ENCODE assay signal across 9 cellular contexts in genomic region chr7:2520808-2521146, GRCh38. TPM values are rescaled to one million over a fixed set of nuclear protein-coding genes. Genes with fewer than 3 reads are reported as not detected.
A peak's percentile ranks its signal among the peaks of the same experiment; 100 is the strongest.
DNase-seq lines count a peak whose midpoint lies in the region; ATAC-seq and TF ChIP-seq lines count a peak whose summit lies in the region.
"Had no signal": no experiment of that assay in that cellular context is flagged by ENCODE, and none has a peak within 500 bp of the region (broad histone marks: within the 10 kb centered on the region; RNA-seq: fewer than 3 reads in every experiment).

No MANE protein-coding gene starts in this region.

- H3K4me1 Mint-ChIP-seq in neural crest cell, result peaks cover 50% of the 10 kb centered on the region

- H3K27ac Mint-ChIP-seq in neural crest cell (ENCODE audit: unreplicated experiment), result peak overlapping the region; percentile 50

- H4K20me1 ChIP-seq in BLaER1, result peaks cover 59% of the 10 kb centered on the region

- peak overlapping the region; percentile 95 for H3K4me3 Mint-ChIP-seq in neural crest cell

- peak overlapping the region; percentile 80 for H3K4me3 ChIP-seq in BLaER1
- peak overlapping the region; percentile 38; the same call in 1 of the 2 replicates for H3K4me3 ChIP-seq in MG63
- H3K4me3 ChIP-seq in coronary artery, result peak overlapping the region; percentile 84

- H3K27me3 ChIP-seq in BLaER1 (no peaks in the 10 kb centered on the region), MG63 (no peaks in the 10 kb centered on the region)

- H3K4me2 ChIP-seq in BLaER1, result peak overlapping the region; percentile 100

- peaks cover 80% of the 10 kb centered on the region for H3K4me1 ChIP-seq in BLaER1

- no peak for ATAC-seq in GM21619 (IDR thresholded peaks at IDR 0.05; ENCODE audit: unreplicated experiment)
- ATAC-seq in GM18861 (IDR thresholded peaks at IDR 0.05; ENCODE audit: unreplicated experiment), result no peak

- peak overlapping the region; percentile 83 for H3K9ac ChIP-seq in BLaER1

- TF ChIP-seq CTCF in coronary artery (IDR thresholded peaks at IDR 0.05), result no peak
- TF ChIP-seq CTCF in neural crest cell (conservative IDR thresholded peaks at IDR 0.05), result no peak

- H3K36me3 ChIP-seq in BLaER1 (peaks cover 9% of the 10 kb centered on the region), MG63 (no peaks in the 10 kb centered on the region)

- H3K27me3 Mint-ChIP-seq in neural crest cell (ENCODE audit: low read depth), result peaks cover 9% of the 10 kb centered on the region

- DNase-seq in MG63, result no peak
- DNase-seq in coronary artery (ENCODE audit: low spot score), result no peak
- DNase-seq in neural crest cell (ENCODE audit: low read depth, low spot score), result no peak
- DNase-seq in DMS 273 (lab: John Stamatoyannopoulos, UW; ENCODE audit: unreplicated experiment), result no peak
- DNase-seq in mesenteric fat pad (ENCODE audit: low spot score), result no peak

- H3K36me3 Mint-ChIP-seq in neural crest cell (ENCODE audit: low read depth), result no peaks in the 10 kb centered on the region

- H3K9me3 ChIP-seq in BLaER1 (no peaks in the 10 kb centered on the region), MG63 (no peaks in the 10 kb centered on the region)

- H3K27ac ChIP-seq in BLaER1 (peak overlapping the region; percentile 75), coronary artery (peak overlapping the region in 1 of 2 donors; percentile 45)

- H3K9me3 Mint-ChIP-seq in neural crest cell, result no peaks in the 10 kb centered on the region

RNA-seq across cellular contexts. Expression of gene LFNG, which starts 1.2 kb away (rescaled TPM):
- 2.9 and 6.0 TPM in 2 replicates for total RNA-seq in MG63 (2014; rRNA removed; shearing (Covaris generic); ENCODE audit: low replicate concordance)
- total RNA-seq in neural crest cell, result 39.0 and 44.9 TPM in 2 replicates
- total RNA-seq in mesenteric fat pad, result 43.8 TPM

RNA-seq across cellular contexts. Expression of gene BRAT1, which starts 34.5 kb away (rescaled TPM):
- 43.2 and 59.7 TPM in 2 replicates for total RNA-seq in MG63 (2014; rRNA removed; shearing (Covaris generic); ENCODE audit: low replicate concordance)
- 47.3 and 52.7 TPM in 2 replicates for total RNA-seq in neural crest cell
- 29.8 TPM for total RNA-seq in mesenteric fat pad

RNA-seq across cellular contexts. Expression of gene IQCE, which starts 38.0 kb away (rescaled TPM):
- total RNA-seq in MG63 (2014; rRNA removed; shearing (Covaris generic); ENCODE audit: low replicate concordance), result 8.6 and 18.2 TPM in 2 replicates
- total RNA-seq in neural crest cell, result 18.4 and 22.4 TPM in 2 replicates
- 14.4 TPM for total RNA-seq in mesenteric fat pad

RNA-seq across cellular contexts. Expression of gene GRIFIN, which starts 44.6 kb away (rescaled TPM):
- total RNA-seq in MG63 (2014; rRNA removed; shearing (Covaris generic); ENCODE audit: low replicate concordance), result not detected in 2 replicates
- total RNA-seq in neural crest cell (not detected in 2 replicates), mesenteric fat pad (not detected)
- total RNA-seq: mucosa of gallbladder had no signal
